17 cellular contexts compared by ENCODE assay signal in the genomic region with DNA sequence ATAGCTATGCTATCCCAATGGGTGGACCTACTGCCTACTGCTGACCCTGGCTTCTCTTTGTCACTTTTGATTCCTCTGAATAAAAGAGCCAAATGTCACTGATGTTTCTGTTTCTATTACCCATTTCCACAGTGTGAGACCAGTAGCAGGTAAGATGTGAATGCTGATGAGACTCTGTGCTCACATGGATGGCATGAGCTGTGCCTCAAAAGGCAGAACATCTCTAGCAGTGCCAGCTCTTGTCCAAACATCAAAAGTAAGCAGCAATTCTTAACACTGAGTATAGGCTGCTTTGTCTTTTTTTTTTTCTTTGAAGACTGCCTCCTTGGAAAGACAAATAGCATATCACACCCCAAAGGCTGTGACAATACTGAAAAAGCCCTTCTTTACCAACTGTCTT.
DNase-seq lines count a peak whose midpoint lies in the region; ATAC-seq, FAIRE-seq and TF ChIP-seq lines count a peak whose summit lies in the region.
"Had no signal": no experiment of that assay in that cellular context is flagged by ENCODE, and none has a peak within 500 bp of the region (broad histone marks: within the 10 kb centered on the region; RNA-seq: fewer than 3 reads in every experiment).

No MANE protein-coding gene starts in this region.

- no peak overlapping the region for H2AFZ ChIP-seq in GM12878 (ENCODE audit: control insufficient read depth, low read depth, low read length)

- peaks cover 25% of the 10 kb centered on the region for H3K4me1 ChIP-seq in GM12878 (ENCODE audit: control insufficient read depth, insufficient read depth, low read length)
- H3K4me1 ChIP-seq: HAP-1, SJCRH30 had no signal

- H3K9me3 ChIP-seq in GM12878 (replicated peaks; ENCODE audit: control insufficient read depth, insufficient read depth, low read length) = peaks cover 12% of the 10 kb centered on the region; the same call in 2 of the 3 replicates
- H3K9me3 ChIP-seq: HAP-1, SJCRH30 had no signal

- H3K27ac ChIP-seq in GM12878 (ENCODE audit: control insufficient read depth, insufficient read depth) = peak overlapping the region; percentile 2
- H3K27ac ChIP-seq: epithelial cell of prostate, SJCRH30 had no signal

- H4K20me1 ChIP-seq in GM12878 (ENCODE audit: control insufficient read depth, insufficient read depth) = no peaks in the 10 kb centered on the region

- CTCF ChIA-PET in GM12878 (lab: Yijun Ruan, JAX) = interaction anchor here (0.5 to 1.7 kb wide), 5 partner anchors 10 to 604 kb away, joined by 3 to 5 read pairs (median 4); no protein-coding TSS in a partner anchor

- no peaks in the 10 kb centered on the region for H3K27me3 ChIP-seq in GM12878 (replicated peaks in 1 of 2; ENCODE audit: control insufficient read depth in 2 of 2, insufficient read depth in 2 of 2, low read length in 1 of 2)
- H3K27me3 ChIP-seq: SJCRH30 had no signal

- ATAC-seq in GM18870 (IDR thresholded peaks at IDR 0.05; ENCODE audit: unreplicated experiment) = peak; percentile 6
- ATAC-seq in GM21423 (IDR thresholded peaks at IDR 0.05; ENCODE audit: unreplicated experiment) = peak; percentile 18
- ATAC-seq in HG03045 (IDR thresholded peaks at IDR 0.05; ENCODE audit: unreplicated experiment) = peak; percentile 15
- peak; percentile 48 for ATAC-seq in GM12878

- peak overlapping the region; percentile 59 for H3K4me2 ChIP-seq in GM12878 (ENCODE audit: control insufficient read depth, insufficient read depth)

- no peak for TF ChIP-seq CTCF in GM12878 (IDR thresholded peaks at IDR 0.05 in 2 of 3, conservative IDR thresholded peaks at IDR 0.05 in 1 of 3; ENCODE audit: control insufficient read depth in 2 of 3, extremely low read depth in 1 of 3, insufficient read depth in 1 of 3, low read depth in 3 of 3, low read length in 3 of 3)

- no peaks in the 10 kb centered on the region for H3K36me3 ChIP-seq in GM12878 (ENCODE audit: control insufficient read depth in 2 of 2, insufficient read depth in 2 of 2, low read length in 1 of 2)
- H3K36me3 ChIP-seq: HAP-1, SJCRH30 had no signal

- DNase-seq in GM12878 (ENCODE audit: low read depth, low spot score) (no peak), HCEC 1CT (no peak), DMS114 treated with DMSO at 0.1 percent for 48 hours (lab: John Stamatoyannopoulos, UW; ENCODE audit: unreplicated experiment) (no peak)
- no peak for DNase-seq in activated naive CD4-positive, alpha-beta T cell treated with anti-CD3 and anti-CD28 coated beads, Interleukin-2, amount 50 U/mL, for 16 hours
- DNase-seq: CD4-positive, CD25-positive, alpha-beta regulatory T cell; central memory CD4-positive, alpha-beta T cell; IMR-90; NCI-H1436 treated with DMSO at 0.1 percent for 48 hours; NCI-H82; nucleus accumbens; SJCRH30; stimulated activated CD4-positive, alpha-beta T cell treated with anti-CD3 and anti-CD28 coated beads, Interleukin-15, amount 100 ng/mL, for 24 hours had no signal

- TF ChIP-seq RAD21 in GM12878 (IDR thresholded peaks at IDR 0.05; ENCODE audit: insufficient read depth, low read depth, low read length) = no peak

- intact Hi-C loops in GM12878 (cut with micrococcal nuclease; ENCODE audit: unreplicated experiment) = loop anchor here (2.0 to 10.0 kb wide), 6 partner anchors 36 to 813 kb away; no protein-coding TSS in a partner anchor

- peak overlapping the region; percentile 33 for H3K4me3 ChIP-seq in GM12878
- H3K4me3 ChIP-seq: HAP-1, SJCRH30 had no signal

- POLR2A ChIA-PET in GM12878 (lab: Charles Lee) = interaction anchor here (1.0 kb wide), 1 partner anchor 61 kb away, joined by 4 read pairs; no protein-coding TSS in a partner anchor

- no peak for TF ChIP-seq POLR2A in GM12878 (IDR thresholded peaks at IDR 0.05; ENCODE audit: low read depth, low read length)

- H3K79me2 ChIP-seq in GM12878 (ENCODE audit: control insufficient read depth, insufficient read depth, low read length) = no peaks in the 10 kb centered on the region

- FAIRE-seq in GM12878 (lab: Jason Lieb, UNC) = no peak

- in situ Hi-C loops in GM12878 (cut with MboI) = no loop called here

- SMC1A ChIA-PET in GM12878 (lab: Charles Lee; ENCODE audit: uncharacterized antibody, unreplicated experiment) = interaction anchor here (0.7 to 4.2 kb wide), 27 partner anchors 10 to 869 kb away, joined by 3 to 24 read pairs (median 4); no protein-coding TSS in a partner anchor

- TSS peak; percentile 84 for BruUV-seq in GM12878 (replicated peaks; lab: Mats Ljungman, UMichigan)

- no peak overlapping the region for H3K9ac ChIP-seq in GM12878 (ENCODE audit: control insufficient read depth, insufficient read depth, low read length)

- no peak for TF ChIP-seq EP300 in GM12878 (IDR thresholded peaks at IDR 0.05; ENCODE audit: borderline replicate concordance in 1 of 2, control insufficient read depth in 1 of 2, low read depth in 2 of 2, low read length in 2 of 2)

- RAD21 ChIA-PET in GM12878 (lab: Charles Lee; ENCODE audit: unreplicated experiment) = interaction anchor here (1.0 to 3.6 kb wide), 17 partner anchors 34 to 846 kb away, joined by 3 to 30 read pairs (median 5); no protein-coding TSS in a partner anchor

TF ChIP-seq in GM12878, 131 proteins besides CTCF, POLR2A, EP300 and RAD21 (continues in another document):
- no peak for TF ChIP-seq IKZF1 (conservative IDR thresholded peaks at IDR 0.05)
- no peak for TF ChIP-seq ZBTB40 (IDR thresholded peaks at IDR 0.05; ENCODE audit: borderline replicate concordance)
- no peak for TF ChIP-seq STAT3 (IDR thresholded peaks at IDR 0.05; ENCODE audit: low read depth, low read length)
- TF ChIP-seq BMI1 (IDR thresholded peaks at IDR 0.05; ENCODE audit: borderline replicate concordance) = no peak
- no peak for TF ChIP-seq JUND (IDR thresholded peaks at IDR 0.05; ENCODE audit: low read depth, low read length)
- TF ChIP-seq KDM1A (IDR thresholded peaks at IDR 0.05; ENCODE audit: borderline replicate concordance) = no peak
- no peak for TF ChIP-seq TCF7 (IDR thresholded peaks at IDR 0.05; ENCODE audit: borderline replicate concordance)
- no peak for TF ChIP-seq ZBTB33 (IDR thresholded peaks at IDR 0.05)
- no peak for TF ChIP-seq KLF5 (IDR thresholded peaks at IDR 0.05; ENCODE audit: partially characterized antibody)
- no peak for TF ChIP-seq HDGF (IDR thresholded peaks at IDR 0.05)
- TF ChIP-seq TCF12 (IDR thresholded peaks at IDR 0.05; ENCODE audit: low read depth, low read length) = no peak
